Comparison of ENCODE assay signal across 4 cellular contexts in genomic region chr6:34407915-34408314, GRCh38. TPM values are rescaled to one million over a fixed set of nuclear protein-coding genes. Genes with fewer than 3 reads are reported as not detected.
"Had no signal": no experiment of that assay in that cellular context is flagged by ENCODE, and none has a peak within 500 bp of the region (broad histone marks: within the 10 kb centered on the region; RNA-seq: fewer than 3 reads in every experiment).

No MANE protein-coding gene starts in this region.

RNA-seq across cellular contexts. Expression of gene PACSIN1, which starts 58.0 kb away (rescaled TPM):
- total RNA-seq: activated T-helper 1 cell treated with anti-CD3 and anti-CD28 coated beads, Interleukin-12 subunit alpha, Interleukin-12 subunit beta, Interleukin-2, Interleukin-4 antibody, amounts not matched to agents 30 ng/mL and 10 ng/mL and 1 ng/mL, durations not matched to agents 14 hours and 24 hours and 36 hours; activated T-helper 2 cell treated with anti-CD3 and anti-CD28 coated beads, Interferon-gamma antibody, Interleukin-2, Interleukin-4, amounts not matched to agents 10 μg/mL and 5 μg/mL and 100 μg/mL, durations not matched to agents 14 hours and 24 hours and 36 hours; ascending aorta; bronchial epithelial cell had no signal
